1 cellular context compared by ENCODE assay signal in genomic region chr7:102273749-102274712, GRCh38.
A peak's percentile ranks its signal among the peaks of the same experiment; 100 is the strongest.
TF ChIP-seq lines count a peak whose summit lies in the region.

No MANE protein-coding gene starts in this region.

TF ChIP-seq in HepG2, 621 proteins besides CTCF, POLR2A, EP300 and RAD21 (continued from another document and continues in another):
- TF ChIP-seq ZSCAN12 (CRISPR knock-in tag; IDR thresholded peaks at IDR 0.05) (no peak), GABPB1 (CRISPR knock-in tag; IDR thresholded peaks at IDR 0.05) (peak; percentile 41; the same call in 1 of the 2 replicates), POLR2G (IDR thresholded peaks at IDR 0.05; ENCODE audit: low read depth, low read length) (peak; percentile 48; the same call in 1 of the 2 replicates), ZNF430 (CRISPR knock-in tag; IDR thresholded peaks at IDR 0.05) (no peak), PAX8 (CRISPR knock-in tag; IDR thresholded peaks at IDR 0.05; ENCODE audit: borderline replicate concordance) (no peak), ZNF337 (CRISPR knock-in tag; IDR thresholded peaks at IDR 0.05; ENCODE audit: borderline replicate concordance, low read depth) (0 out of 2 replicates have a peak, but pooled peaks have one; percentile 13), THAP8 (CRISPR knock-in tag; IDR thresholded peaks at IDR 0.05; ENCODE audit: borderline replicate concordance) (no peak), NCOA1 (CRISPR knock-in tag; IDR thresholded peaks at IDR 0.05) (no peak), CEBPZ (IDR thresholded peaks at IDR 0.05; ENCODE audit: low read length) (no peak), TSC22D2 (CRISPR knock-in tag; IDR thresholded peaks at IDR 0.05; ENCODE audit: borderline replicate concordance) (no peak), ZNF800 (CRISPR knock-in tag; IDR thresholded peaks at IDR 0.05) (peak; percentile 35; the same call in 1 of the 2 replicates), ZNF629 (CRISPR knock-in tag; conservative IDR thresholded peaks at IDR 0.05) (peak; percentile 67), JUND (CRISPR knock-in tag; IDR thresholded peaks at IDR 0.05) (peak; percentile 91), MTERF4 (CRISPR knock-in tag; IDR thresholded peaks at IDR 0.05) (no peak), ATM (IDR thresholded peaks at IDR 0.05; ENCODE audit: borderline replicate concordance) (no peak), ZMYM4 (CRISPR knock-in tag; IDR thresholded peaks at IDR 0.05) (peak; percentile 74; the same call in 1 of the 2 replicates), ERF (CRISPR knock-in tag; IDR thresholded peaks at IDR 0.05) (peak; percentile 87), ZNF451 (CRISPR knock-in tag; IDR thresholded peaks at IDR 0.05) (0 out of 2 replicates have a peak, but pooled peaks have one; percentile 56), ZBTB25 (CRISPR knock-in tag; IDR thresholded peaks at IDR 0.05) (0 out of 2 replicates have a peak, but pooled peaks have one; percentile 27), ZEB1 (IDR thresholded peaks at IDR 0.05; ENCODE audit: insufficient replicate concordance, low read depth) (no peak), ZNF292 (CRISPR knock-in tag; IDR thresholded peaks at IDR 0.05; ENCODE audit: borderline replicate concordance, low read depth) (peak; percentile 86), SP1 (IDR thresholded peaks at IDR 0.05) (no peak), SP1 (CRISPR knock-in tag; IDR thresholded peaks at IDR 0.05) (peak; percentile 66), BHLHE40 (IDR thresholded peaks at IDR 0.05; ENCODE audit: low read length) (peak; percentile 87), MIER3 (CRISPR knock-in tag; IDR thresholded peaks at IDR 0.05; ENCODE audit: borderline replicate concordance) (peak; percentile 85; the same call in 1 of the 2 replicates), ZNF567 (CRISPR knock-in tag; IDR thresholded peaks at IDR 0.05; ENCODE audit: borderline replicate concordance) (0 out of 2 replicates have a peak, but pooled peaks have one; percentile 48), DRAP1 (CRISPR knock-in tag; IDR thresholded peaks at IDR 0.05) (peak; percentile 55; the same call in 1 of the 2 replicates), SALL1 (CRISPR knock-in tag; IDR thresholded peaks at IDR 0.05) (peak; percentile 89), DPF2 (CRISPR knock-in tag; IDR thresholded peaks at IDR 0.05; ENCODE audit: borderline replicate concordance, low read depth) (peak; percentile 61; the same call in 1 of the 2 replicates), ZNF761 (CRISPR knock-in tag; conservative IDR thresholded peaks at IDR 0.05) (peak; percentile 28; the same call in 1 of the 2 replicates), RAD51 (IDR thresholded peaks at IDR 0.05; ENCODE audit: borderline replicate concordance) (peak; percentile 96), ZNF614 (CRISPR knock-in tag; IDR thresholded peaks at IDR 0.05; ENCODE audit: borderline replicate concordance) (peak; percentile 74; the same call in 1 of the 2 replicates), ZNF878 (CRISPR knock-in tag; IDR thresholded peaks at IDR 0.05) (no peak)
- TF ChIP-seq, protein P1, sequence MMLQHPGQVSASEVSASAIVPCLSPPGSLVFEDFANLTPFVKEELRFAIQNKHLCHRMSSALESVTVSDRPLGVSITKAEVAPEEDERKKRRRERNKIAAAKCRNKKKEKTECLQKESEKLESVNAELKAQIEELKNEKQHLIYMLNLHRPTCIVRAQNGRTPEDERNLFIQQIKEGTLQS (CRISPR knock-in tag; IDR thresholded peaks at IDR 0.05) = peak; percentile 82
- TF ChIP-seq, protein P2, sequence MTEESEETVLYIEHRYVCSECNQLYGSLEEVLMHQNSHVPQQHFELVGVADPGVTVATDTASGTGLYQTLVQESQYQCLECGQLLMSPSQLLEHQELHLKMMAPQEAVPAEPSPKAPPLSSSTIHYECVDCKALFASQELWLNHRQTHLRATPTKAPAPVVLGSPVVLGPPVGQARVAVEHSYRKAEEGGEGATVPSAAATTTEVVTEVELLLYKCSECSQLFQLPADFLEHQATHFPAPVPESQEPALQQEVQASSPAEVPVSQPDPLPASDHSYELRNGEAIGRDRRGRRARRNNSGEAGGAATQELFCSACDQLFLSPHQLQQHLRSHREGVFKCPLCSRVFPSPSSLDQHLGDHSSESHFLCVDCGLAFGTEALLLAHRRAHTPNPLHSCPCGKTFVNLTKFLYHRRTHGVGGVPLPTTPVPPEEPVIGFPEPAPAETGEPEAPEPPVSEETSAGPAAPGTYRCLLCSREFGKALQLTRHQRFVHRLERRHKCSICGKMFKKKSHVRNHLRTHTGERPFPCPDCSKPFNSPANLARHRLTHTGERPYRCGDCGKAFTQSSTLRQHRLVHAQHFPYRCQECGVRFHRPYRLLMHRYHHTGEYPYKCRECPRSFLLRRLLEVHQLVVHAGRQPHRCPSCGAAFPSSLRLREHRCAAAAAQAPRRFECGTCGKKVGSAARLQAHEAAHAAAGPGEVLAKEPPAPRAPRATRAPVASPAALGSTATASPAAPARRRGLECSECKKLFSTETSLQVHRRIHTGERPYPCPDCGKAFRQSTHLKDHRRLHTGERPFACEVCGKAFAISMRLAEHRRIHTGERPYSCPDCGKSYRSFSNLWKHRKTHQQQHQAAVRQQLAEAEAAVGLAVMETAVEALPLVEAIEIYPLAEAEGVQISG (CRISPR knock-in tag; IDR thresholded peaks at IDR 0.05) = peak; percentile 59
- TF ChIP-seq, protein P3, sequence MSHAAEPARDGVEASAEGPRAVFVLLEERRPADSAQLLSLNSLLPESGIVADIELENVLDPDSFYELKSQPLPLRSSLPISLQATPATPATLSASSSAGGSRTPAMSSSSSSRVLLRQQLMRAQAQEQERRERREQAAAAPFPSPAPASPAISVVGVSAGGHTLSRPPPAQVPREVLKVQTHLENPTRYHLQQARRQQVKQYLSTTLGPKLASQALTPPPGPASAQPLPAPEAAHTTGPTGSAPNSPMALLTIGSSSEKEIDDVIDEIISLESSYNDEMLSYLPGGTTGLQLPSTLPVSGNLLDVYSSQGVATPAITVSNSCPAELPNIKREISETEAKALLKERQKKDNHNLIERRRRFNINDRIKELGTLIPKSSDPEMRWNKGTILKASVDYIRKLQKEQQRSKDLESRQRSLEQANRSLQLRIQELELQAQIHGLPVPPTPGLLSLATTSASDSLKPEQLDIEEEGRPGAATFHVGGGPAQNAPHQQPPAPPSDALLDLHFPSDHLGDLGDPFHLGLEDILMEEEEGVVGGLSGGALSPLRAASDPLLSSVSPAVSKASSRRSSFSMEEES (CRISPR knock-in tag; IDR thresholded peaks at IDR 0.05) = peak; percentile 92
- TF ChIP-seq, protein P4, sequence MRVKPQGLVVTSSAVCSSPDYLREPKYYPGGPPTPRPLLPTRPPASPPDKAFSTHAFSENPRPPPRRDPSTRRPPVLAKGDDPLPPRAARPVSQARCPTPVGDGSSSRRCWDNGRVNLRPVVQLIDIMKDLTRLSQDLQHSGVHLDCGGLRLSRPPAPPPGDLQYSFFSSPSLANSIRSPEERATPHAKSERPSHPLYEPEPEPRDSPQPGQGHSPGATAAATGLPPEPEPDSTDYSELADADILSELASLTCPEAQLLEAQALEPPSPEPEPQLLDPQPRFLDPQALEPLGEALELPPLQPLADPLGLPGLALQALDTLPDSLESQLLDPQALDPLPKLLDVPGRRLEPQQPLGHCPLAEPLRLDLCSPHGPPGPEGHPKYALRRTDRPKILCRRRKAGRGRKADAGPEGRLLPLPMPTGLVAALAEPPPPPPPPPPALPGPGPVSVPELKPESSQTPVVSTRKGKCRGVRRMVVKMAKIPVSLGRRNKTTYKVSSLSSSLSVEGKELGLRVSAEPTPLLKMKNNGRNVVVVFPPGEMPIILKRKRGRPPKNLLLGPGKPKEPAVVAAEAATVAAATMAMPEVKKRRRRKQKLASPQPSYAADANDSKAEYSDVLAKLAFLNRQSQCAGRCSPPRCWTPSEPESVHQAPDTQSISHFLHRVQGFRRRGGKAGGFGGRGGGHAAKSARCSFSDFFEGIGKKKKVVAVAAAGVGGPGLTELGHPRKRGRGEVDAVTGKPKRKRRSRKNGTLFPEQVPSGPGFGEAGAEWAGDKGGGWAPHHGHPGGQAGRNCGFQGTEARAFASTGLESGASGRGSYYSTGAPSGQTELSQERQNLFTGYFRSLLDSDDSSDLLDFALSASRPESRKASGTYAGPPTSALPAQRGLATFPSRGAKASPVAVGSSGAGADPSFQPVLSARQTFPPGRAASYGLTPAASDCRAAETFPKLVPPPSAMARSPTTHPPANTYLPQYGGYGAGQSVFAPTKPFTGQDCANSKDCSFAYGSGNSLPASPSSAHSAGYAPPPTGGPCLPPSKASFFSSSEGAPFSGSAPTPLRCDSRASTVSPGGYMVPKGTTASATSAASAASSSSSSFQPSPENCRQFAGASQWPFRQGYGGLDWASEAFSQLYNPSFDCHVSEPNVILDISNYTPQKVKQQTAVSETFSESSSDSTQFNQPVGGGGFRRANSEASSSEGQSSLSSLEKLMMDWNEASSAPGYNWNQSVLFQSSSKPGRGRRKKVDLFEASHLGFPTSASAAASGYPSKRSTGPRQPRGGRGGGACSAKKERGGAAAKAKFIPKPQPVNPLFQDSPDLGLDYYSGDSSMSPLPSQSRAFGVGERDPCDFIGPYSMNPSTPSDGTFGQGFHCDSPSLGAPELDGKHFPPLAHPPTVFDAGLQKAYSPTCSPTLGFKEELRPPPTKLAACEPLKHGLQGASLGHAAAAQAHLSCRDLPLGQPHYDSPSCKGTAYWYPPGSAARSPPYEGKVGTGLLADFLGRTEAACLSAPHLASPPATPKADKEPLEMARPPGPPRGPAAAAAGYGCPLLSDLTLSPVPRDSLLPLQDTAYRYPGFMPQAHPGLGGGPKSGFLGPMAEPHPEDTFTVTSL (CRISPR knock-in tag; IDR thresholded peaks at IDR 0.05; ENCODE audit: borderline replicate concordance) = no peak
